17 cellular contexts compared by ENCODE assay signal in genomic region chr18:13549879-13550231, GRCh38.
A peak's percentile ranks its signal among the peaks of the same experiment; 100 is the strongest.
DNase-seq lines count a peak whose midpoint lies in the region; ATAC-seq and TF ChIP-seq lines count a peak whose summit lies in the region.
"Had no signal": no experiment of that assay in that cellular context is flagged by ENCODE, and none has a peak within 500 bp of the region (broad histone marks: within the 10 kb centered on the region; RNA-seq: fewer than 3 reads in every experiment).

No MANE protein-coding gene starts in this region.

- no peaks in the 10 kb centered on the region for H3K36me3 ChIP-seq in SK-N-MC (ENCODE audit: insufficient read depth, low read length)
- H3K36me3 ChIP-seq: cardiac muscle cell had no signal

- no peak overlapping the region; the same call in 1 of the 2 replicates for H3K27ac ChIP-seq in SK-N-MC
- H3K27ac ChIP-seq: cardiac muscle cell had no signal

- H3K27me3 Mint-ChIP-seq in CD14-positive monocyte (ENCODE audit: low read depth in 3 of 3): peaks cover 2 to 8% (median 5%) of the 10 kb centered on the region in 3 donors
- H3K27me3 Mint-ChIP-seq in stimulated activated naive B cell treated with anti-CD40 and anti-IgM and Interleukin-4, amounts not matched to agents 10 μg/mL and 1 μg/mL and 100 μg/mL, for 72 hours: peaks cover 0 to 4% of the 10 kb centered on the region in 2 donors
- H3K27me3 Mint-ChIP-seq in activated T-helper 1 cell treated with anti-CD3 and anti-CD28 coated beads, Interleukin-12 subunit alpha, Interleukin-12 subunit beta, Interleukin-2, Interleukin-4 antibody, amounts not matched to agents 30 ng/mL and 10 ng/mL and 1 ng/mL, durations not matched to agents 14 hours and 24 hours and 36 hours (ENCODE audit: insufficient read depth): no peaks in the 10 kb centered on the region

- peaks cover 0 to 10% (median 4%) of the 10 kb centered on the region in 7 donors for H3K9me3 Mint-ChIP-seq in CD14-positive monocyte
- peaks cover 4 to 7% of the 10 kb centered on the region in 2 donors for H3K9me3 Mint-ChIP-seq in stimulated activated naive B cell treated with anti-CD40 and anti-IgM and Interleukin-4, amounts not matched to agents 10 μg/mL and 1 μg/mL and 100 μg/mL, for 72 hours
- peaks cover 5% of the 10 kb centered on the region for H3K9me3 Mint-ChIP-seq in activated T-helper 1 cell treated with anti-CD3 and anti-CD28 coated beads, Interleukin-12 subunit alpha, Interleukin-12 subunit beta, Interleukin-2, Interleukin-4 antibody, amounts not matched to agents 30 ng/mL and 10 ng/mL and 1 ng/mL, durations not matched to agents 14 hours and 24 hours and 36 hours
- H3K9me3 Mint-ChIP-seq: neural crest cell had no signal

- no peak overlapping the region for H3K9ac ChIP-seq in SK-N-MC (ENCODE audit: insufficient read length)

- H3K36me3 Mint-ChIP-seq in CD14-positive monocyte: peaks cover 19 to 28% of the 10 kb centered on the region in 2 donors
- peaks cover 13 to 31% of the 10 kb centered on the region in 2 donors for H3K36me3 Mint-ChIP-seq in stimulated activated naive B cell treated with anti-CD40 and anti-IgM and Interleukin-4, amounts not matched to agents 10 μg/mL and 1 μg/mL and 100 μg/mL, for 72 hours
- H3K36me3 Mint-ChIP-seq in activated T-helper 1 cell treated with anti-CD3 and anti-CD28 coated beads, Interleukin-12 subunit alpha, Interleukin-12 subunit beta, Interleukin-2, Interleukin-4 antibody, amounts not matched to agents 30 ng/mL and 10 ng/mL and 1 ng/mL, durations not matched to agents 14 hours and 24 hours and 36 hours (ENCODE audit: low read depth): peaks cover 4% of the 10 kb centered on the region
- H3K36me3 Mint-ChIP-seq: WTC11 had no signal

- no peak for ATAC-seq in stimulated activated naive B cell treated with anti-CD40 and anti-IgM and Interleukin-4, amounts not matched to agents 10 μg/mL and 1 μg/mL and 100 μg/mL, for 72 hours (replicated peaks)
- ATAC-seq: activated CD8-positive, alpha-beta T cell treated with anti-CD3 and anti-CD28 coated beads, Interleukin-2, amount 10 ng/mL, durations not matched to agents 7 days and 5 days; WTC11 had no signal

- peaks cover 28% of the 10 kb centered on the region for H3K4me1 Mint-ChIP-seq in CD14-positive monocyte
- H3K4me1 Mint-ChIP-seq in stimulated activated naive B cell treated with anti-CD40 and anti-IgM and Interleukin-4, amounts not matched to agents 10 μg/mL and 1 μg/mL and 100 μg/mL, for 72 hours: peaks cover 21 to 39% of the 10 kb centered on the region in 2 donors
- H3K4me1 Mint-ChIP-seq in activated T-helper 1 cell treated with anti-CD3 and anti-CD28 coated beads, Interleukin-12 subunit alpha, Interleukin-12 subunit beta, Interleukin-2, Interleukin-4 antibody, amounts not matched to agents 30 ng/mL and 10 ng/mL and 1 ng/mL, durations not matched to agents 14 hours and 24 hours and 36 hours (ENCODE audit: low read depth): no peaks in the 10 kb centered on the region
- H3K4me1 Mint-ChIP-seq: neural crest cell, WTC11 had no signal

- peak overlapping the region; percentile 1; the same call in 1 of the 2 replicates for H3K4me3 ChIP-seq in SK-N-MC
- H3K4me3 ChIP-seq: cardiac muscle cell had no signal

- TF ChIP-seq CTCF in CD14-positive monocyte (IDR thresholded peaks at IDR 0.05): no peak

- H3K4me3 Mint-ChIP-seq in CD14-positive monocyte: peak overlapping the region; percentile 60 to 83
- peak overlapping the region; percentile 13 to 53 for H3K4me3 Mint-ChIP-seq in stimulated activated naive B cell treated with anti-CD40 and anti-IgM and Interleukin-4, amounts not matched to agents 10 μg/mL and 1 μg/mL and 100 μg/mL, for 72 hours
- H3K4me3 Mint-ChIP-seq in activated T-helper 1 cell treated with anti-CD3 and anti-CD28 coated beads, Interleukin-12 subunit alpha, Interleukin-12 subunit beta, Interleukin-2, Interleukin-4 antibody, amounts not matched to agents 30 ng/mL and 10 ng/mL and 1 ng/mL, durations not matched to agents 14 hours and 24 hours and 36 hours: no peak overlapping the region
- H3K4me3 Mint-ChIP-seq: activated CD8-positive, alpha-beta T cell treated with anti-CD3 and anti-CD28 coated beads, Interleukin-2, amount 10 ng/mL, durations not matched to agents 7 days and 5 days; neural crest cell; WTC11 had no signal

- no peaks in the 10 kb centered on the region for H3K9me3 ChIP-seq in SK-N-MC (ENCODE audit: low read depth, low read length)

- H3K27ac Mint-ChIP-seq in CD14-positive monocyte: peak overlapping the region in 4 of 7 donors; percentile 4 to 90 (median 46)
- H3K27ac Mint-ChIP-seq in stimulated activated naive B cell treated with anti-CD40 and anti-IgM and Interleukin-4, amounts not matched to agents 10 μg/mL and 1 μg/mL and 100 μg/mL, for 72 hours: peak overlapping the region; percentile 48
- no peak overlapping the region for H3K27ac Mint-ChIP-seq in activated T-helper 1 cell treated with anti-CD3 and anti-CD28 coated beads, Interleukin-12 subunit alpha, Interleukin-12 subunit beta, Interleukin-2, Interleukin-4 antibody, amounts not matched to agents 30 ng/mL and 10 ng/mL and 1 ng/mL, durations not matched to agents 14 hours and 24 hours and 36 hours
- H3K27ac Mint-ChIP-seq: activated CD8-positive, alpha-beta T cell treated with anti-CD3 and anti-CD28 coated beads, Interleukin-2, amount 10 ng/mL, durations not matched to agents 7 days and 5 days; WTC11 had no signal

- intact Hi-C loops in CD14-positive monocyte (cut with micrococcal nuclease): loop anchor here in 1 of 2 donors (10.0 kb wide), 1 partner anchor 165 kb away; no protein-coding TSS in a partner anchor
- intact Hi-C loops in activated T-helper 1 cell treated with anti-CD3 and anti-CD28 coated beads, Interleukin-12 subunit alpha, Interleukin-12 subunit beta, Interleukin-2, Interleukin-4 antibody, amounts not matched to agents 30 ng/mL and 10 ng/mL and 1 ng/mL, durations not matched to agents 14 hours and 24 hours and 36 hours (cut with micrococcal nuclease): no loop called here

- DNase-seq in CD14-positive monocyte (ENCODE audit: low spot score) (no peak), SK-N-MC (ENCODE audit: low read depth, low spot score) (no peak), islet precursor cell (peak; percentile 17), pons (ENCODE audit: low spot score) (no peak)
- no peak for DNase-seq in stimulated activated naive B cell treated with anti-CD40 and anti-IgM and Interleukin-4, amounts not matched to agents 10 μg/mL and 1 μg/mL and 100 μg/mL, for 72 hours
- DNase-seq in stimulated activated CD4-positive, alpha-beta T cell treated with anti-CD3 and anti-CD28 coated beads, Interleukin-15, amount 100 ng/mL, for 24 hours: no peak
- no peak for DNase-seq in stimulated activated CD4-positive, alpha-beta T cell treated with anti-CD3 and anti-CD28 coated beads, Interleukin-12 subunit alpha, Interleukin-12 subunit beta, amount 100 ng/mL, for 4 hours
- DNase-seq in activated T-helper 1 cell treated with anti-CD3 and anti-CD28 coated beads, Interleukin-12 subunit alpha, Interleukin-12 subunit beta, Interleukin-2, Interleukin-4 antibody, amounts not matched to agents 30 ng/mL and 10 ng/mL and 1 ng/mL, durations not matched to agents 14 hours and 24 hours and 36 hours (ENCODE audit: low spot score): no peak
- DNase-seq: activated CD8-positive, alpha-beta T cell treated with anti-CD3 and anti-CD28 coated beads, Interleukin-2, amount 10 ng/mL, durations not matched to agents 7 days and 5 days; Caco-2; effector CD8-positive, alpha-beta T cell; NCI-H1930; NCI-H446 treated with DMSO at 0.1 percent for 48 hours; stimulated activated naive CD4-positive, alpha-beta T cell treated with Interleukin-2 at 50 U/mL for 16 hours had no signal
